Comparison of ENCODE assay signal across 16 cellular contexts in the genomic region with DNA sequence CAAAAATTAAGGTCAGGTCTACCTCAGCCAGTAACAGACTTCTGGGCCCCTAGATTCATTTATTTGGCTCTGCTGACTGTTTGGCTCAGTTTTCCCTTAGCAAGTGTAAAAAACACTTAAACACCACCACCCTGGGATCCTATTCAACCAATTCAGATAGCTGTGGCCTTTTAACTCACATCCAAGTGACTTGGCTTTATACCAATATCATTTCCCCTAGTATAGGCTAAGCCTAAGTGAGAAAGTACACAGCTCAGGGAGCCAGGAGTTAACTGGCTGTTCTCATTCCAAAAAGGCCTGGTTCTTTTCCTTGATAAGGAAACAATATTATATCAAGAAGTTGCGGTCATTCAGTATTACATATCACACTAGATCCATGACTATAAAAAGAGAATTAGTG.
"Had no signal": no experiment of that assay in that cellular context is flagged by ENCODE, and none has a peak within 500 bp of the region (broad histone marks: within the 10 kb centered on the region; RNA-seq: fewer than 3 reads in every experiment).

No MANE protein-coding gene starts in this region.

- DNase-seq: activated CD4-positive, alpha-beta T cell treated with anti-CD3 and anti-CD28 coated beads, Interleukin-2, amount 10 ng/mL, durations not matched to agents 7 days and 5 days; activated CD4-positive, CD25-positive, alpha-beta regulatory T cell; activated CD8-positive, alpha-beta memory T cell treated with anti-CD3 and anti-CD28 coated beads for 24 hours; activated gamma-delta T cell treated with Interleukin-2 at 50 U/mL for 16 hours; brain microvascular endothelial cell; cortex of kidney; effector CD8-positive, alpha-beta T cell; foreskin keratinocyte; glutamatergic neuron; kidney glomerular epithelial cell; lower lobe of right lung; nephron progenitor cell; ovary; stimulated activated CD4-positive, alpha-beta T cell treated with anti-CD3 and anti-CD28 coated beads, Interleukin-12 subunit alpha, Interleukin-12 subunit beta, amount 100 ng/mL, for 4 hours; stimulated activated CD4-positive, alpha-beta T cell treated with anti-CD3 and anti-CD28 coated beads, Interleukin-2, amount 100 ng/mL, for 24 hours; T-helper 2 cell had no signal

- H3K9me3 ChIP-seq: lower lobe of right lung, ovary had no signal

- H3K4me1 ChIP-seq: foreskin keratinocyte, lower lobe of right lung had no signal

- H3K4me3 ChIP-seq: lower lobe of right lung, ovary had no signal

- ATAC-seq: foreskin keratinocyte, lower lobe of right lung had no signal

- H3K27me3 ChIP-seq: brain microvascular endothelial cell, foreskin keratinocyte, ovary had no signal

- H3K27ac ChIP-seq: brain microvascular endothelial cell, foreskin keratinocyte, lower lobe of right lung, ovary had no signal
